In the genomic region with DNA sequence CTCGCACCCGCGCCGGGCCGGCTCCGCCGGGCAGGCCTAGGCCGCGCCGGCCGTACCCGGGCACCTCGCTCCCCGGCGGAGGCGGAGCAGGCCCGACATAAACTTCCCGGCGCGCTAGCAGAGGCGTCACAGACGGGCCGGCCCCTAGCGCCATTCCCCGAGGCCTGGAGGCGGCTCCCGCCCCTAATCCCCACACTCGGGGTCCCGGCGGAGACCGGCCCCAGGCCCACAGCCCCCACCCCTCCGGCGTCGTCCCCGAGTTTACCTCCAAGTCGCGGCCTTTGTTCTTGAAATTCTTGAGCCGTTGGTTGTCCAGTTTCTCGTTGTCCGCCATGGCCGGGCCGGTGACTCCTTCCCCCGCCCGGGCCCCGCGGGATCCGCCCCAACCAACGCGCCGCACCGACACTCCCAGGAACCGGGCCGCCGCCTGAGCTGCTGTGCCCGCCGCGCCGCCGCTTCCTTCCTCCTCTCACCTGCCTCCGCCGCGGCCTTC, we compare ENCODE assay signal across 8 cellular contexts. TPM values are rescaled to one million over a fixed set of nuclear protein-coding genes. Genes with fewer than 3 reads are reported as not detected.
A peak's percentile ranks its signal among the peaks of the same experiment; 100 is the strongest.
DNase-seq lines count a peak whose midpoint lies in the region; ATAC-seq and TF ChIP-seq lines count a peak whose summit lies in the region.

No MANE protein-coding gene starts in this region.

- H3K4me3 ChIP-seq in CD8-positive, alpha-beta T cell (ENCODE audit: low read depth, low read length): peak overlapping the region; percentile 72
- H3K4me3 ChIP-seq in adrenal gland (peak overlapping the region in 3 of 4 donors; percentile 34 to 97 (median 96)), right atrium auricular region (peak overlapping the region; percentile 93 to 97)

- peaks cover 60% of the 10 kb centered on the region for H3K4me1 Mint-ChIP-seq in CD8-positive, alpha-beta T cell (ENCODE audit: low read depth)

- H3K36me3 ChIP-seq in CD8-positive, alpha-beta T cell (ENCODE audit: insufficient read depth, low read length): no peaks in the 10 kb centered on the region
- H3K36me3 ChIP-seq in adrenal gland (replicated peaks in 1 of 2) (no peaks in the 10 kb centered on the region), right atrium auricular region (no peaks in the 10 kb centered on the region)

- no peaks in the 10 kb centered on the region for H3K27me3 ChIP-seq in CD8-positive, alpha-beta T cell (ENCODE audit: insufficient read depth, low read length)
- H3K27me3 ChIP-seq in adrenal gland (no peaks in the 10 kb centered on the region), right atrium auricular region (no peaks in the 10 kb centered on the region)

- no peaks in the 10 kb centered on the region for H3K27me3 Mint-ChIP-seq in CD8-positive, alpha-beta T cell (ENCODE audit: low read depth)

- H3K9me3 ChIP-seq in CD8-positive, alpha-beta T cell (ENCODE audit: low read length): peaks cover 4% of the 10 kb centered on the region
- H3K9me3 ChIP-seq in adrenal gland (replicated peaks in 1 of 3): no peaks in the 10 kb centered on the region
- H3K9me3 ChIP-seq in right atrium auricular region: no peaks in the 10 kb centered on the region

- WGBS in adrenal gland, 4 donors: 0 to 1% (median 0%) methylated on average over 15 to 62 of the region's 62 CpGs; no CpG with 5 or more reads in 1 of the 4 donors

- H3K27ac ChIP-seq in CD8-positive, alpha-beta T cell (ENCODE audit: low read depth, low read length): peak overlapping the region; percentile 81
- H3K27ac ChIP-seq in adrenal gland (peak overlapping the region; percentile 86 to 100 (median 98)), right atrium auricular region (peak overlapping the region; percentile 98 to 99)

- TF ChIP-seq CTCF in CD8-positive, alpha-beta T cell (IDR thresholded peaks at IDR 0.05): no peak
- no peak for TF ChIP-seq CTCF in adrenal gland (IDR thresholded peaks at IDR 0.05)
- TF ChIP-seq CTCF in right atrium auricular region (IDR thresholded peaks at IDR 0.05): no peak

- DNase-seq in CD8-positive, alpha-beta T cell: peak in 6 of 7 experiments; percentile 24 to 64 (median 53)
- DNase-seq in RKO (ENCODE audit: low spot score) (peak; percentile 63), adrenal gland (peak; percentile 64 to 80 (median 71)), right atrium auricular region (ENCODE audit: low spot score) (peak; percentile 70), sciatic nerve (ENCODE audit: low spot score) (no peak), NCI-H128 (lab: John Stamatoyannopoulos, UW; ENCODE audit: unreplicated experiment) (no peak)

- peaks cover 45% of the 10 kb centered on the region for H3K4me1 ChIP-seq in CD8-positive, alpha-beta T cell (ENCODE audit: insufficient read depth, low read length)
- H3K4me1 ChIP-seq in adrenal gland (replicated peaks in 1 of 2) (peaks cover 29 to 50% of the 10 kb centered on the region in 2 donors), right atrium auricular region (peaks cover 0 to 55% of the 10 kb centered on the region in 2 donors)

- TF ChIP-seq POLR2A in adrenal gland (IDR thresholded peaks at IDR 0.05): no peak

- peak; percentile 30 for ATAC-seq in CD8-positive, alpha-beta T cell
- ATAC-seq in GM19351 (IDR thresholded peaks at IDR 0.05; ENCODE audit: unreplicated experiment): peak; percentile 43
- peak; percentile 57 for ATAC-seq in HG03439 (IDR thresholded peaks at IDR 0.05; ENCODE audit: unreplicated experiment)
- peak; percentile 73 for ATAC-seq in sciatic nerve

- peak overlapping the region; percentile 99 for H3K4me3 Mint-ChIP-seq in CD8-positive, alpha-beta T cell

- H3K9me3 Mint-ChIP-seq in CD8-positive, alpha-beta T cell: peaks cover 4% of the 10 kb centered on the region

- intact Hi-C loops in CD8-positive, alpha-beta T cell (cut with DNase I, micrococcal nuclease): loop anchor here (1.0 to 5.0 kb wide), 10 partner anchors 38 to 1763 kb away; a partner anchor contains a TSS
- intact Hi-C loops in adrenal gland (cut with DNase I): no loop called here
- intact Hi-C loops in sciatic nerve (cut with DNase I): no loop called here

- POLR2A ChIA-PET in CD8-positive, alpha-beta T cell (lab: Charles Lee): interaction anchor here (0.9 to 1.9 kb wide), 3 partner anchors 11 to 190 kb away, joined by 3 to 16 read pairs (median 6); a partner anchor contains a TSS

- peaks cover 21% of the 10 kb centered on the region for H3K36me3 Mint-ChIP-seq in CD8-positive, alpha-beta T cell

- CTCF ChIA-PET in CD8-positive, alpha-beta T cell (lab: Charles Lee): no interaction called here

- peak overlapping the region; percentile 97 for H3K27ac Mint-ChIP-seq in CD8-positive, alpha-beta T cell

RNA-seq across cellular contexts. Expression of a gene that starts 0.4 kb away (rescaled TPM):
- total RNA-seq in CD8-positive, alpha-beta T cell: 10 to 100 TPM; 64.4 to 69.2 TPM
- 10 to 100 TPM; 10.6 to 43.6 (median 22.8) TPM for total RNA-seq in adrenal gland
- 10 to 100 TPM in 1 of 3 donors, 1 to 10 TPM in 2; 6.5 to 38.6 (median 8.1) TPM for polyA plus RNA-seq in adrenal gland
- 10 to 100 TPM; 36.1 to 44.4 TPM for total RNA-seq in right atrium auricular region
- 62.0 TPM for total RNA-seq in sciatic nerve

Comparison
In these comparisons a context has a peak if more than half of its experiments do, and no peak if none do; other contexts are left out.
1. DNase-seq: peak in CD8-positive, alpha-beta T cell (6 of 7), RKO (single experiment), adrenal gland (7 of 7) and right atrium auricular region (single experiment); none in sciatic nerve (single experiment) and NCI-H128 (single experiment).
2. intact Hi-C loops: an anchor here in CD8-positive, alpha-beta T cell (1.0 to 5.0 kb wide); none called in adrenal gland and sciatic nerve.
3. Peak in every context shown above with its lines, with median percentiles within 50 percentile points of each other: ATAC-seq, H3K27ac ChIP-seq and H3K4me3 ChIP-seq.